In genomic region chr9:1580215-1580614, GRCh38 we compare ENCODE assay signal across 14 cellular contexts.
A peak's percentile ranks its signal among the peaks of the same experiment; 100 is the strongest.
DNase-seq lines count a peak whose midpoint lies in the region; ATAC-seq lines count a peak whose summit lies in the region.
"Had no signal": no experiment of that assay in that cellular context is flagged by ENCODE, and none has a peak within 500 bp of the region (broad histone marks: within the 10 kb centered on the region; RNA-seq: fewer than 3 reads in every experiment).

No MANE protein-coding gene starts in this region.

- H3K4me1 Mint-ChIP-seq in activated T-helper 1 cell treated with anti-CD3 and anti-CD28 coated beads, Interleukin-12 subunit alpha, Interleukin-12 subunit beta, Interleukin-2, Interleukin-4 antibody, amounts not matched to agents 30 ng/mL and 10 ng/mL and 1 ng/mL, durations not matched to agents 14 hours and 24 hours and 36 hours (ENCODE audit: low read depth) = no peaks in the 10 kb centered on the region
- H3K4me1 Mint-ChIP-seq: immature natural killer cell had no signal

- no peak overlapping the region for H3K27ac Mint-ChIP-seq in activated T-helper 1 cell treated with anti-CD3 and anti-CD28 coated beads, Interleukin-12 subunit alpha, Interleukin-12 subunit beta, Interleukin-2, Interleukin-4 antibody, amounts not matched to agents 30 ng/mL and 10 ng/mL and 1 ng/mL, durations not matched to agents 14 hours and 24 hours and 36 hours
- H3K27ac Mint-ChIP-seq: activated naive CD4-positive, alpha-beta T cell treated with anti-CD3 and anti-CD28 coated beads, Interleukin-2, amount 50 U/mL, for 72 hours; immature natural killer cell; stimulated activated naive CD8-positive, alpha-beta T cell treated with anti-CD3 and anti-CD28 coated beads, Interleukin-15, Interleukin-2, amounts not matched to agents 100 ng/mL and 50 ng/mL, for 24 hours had no signal

- no peaks in the 10 kb centered on the region for H3K36me3 Mint-ChIP-seq in activated T-helper 1 cell treated with anti-CD3 and anti-CD28 coated beads, Interleukin-12 subunit alpha, Interleukin-12 subunit beta, Interleukin-2, Interleukin-4 antibody, amounts not matched to agents 30 ng/mL and 10 ng/mL and 1 ng/mL, durations not matched to agents 14 hours and 24 hours and 36 hours (ENCODE audit: low read depth)
- H3K36me3 Mint-ChIP-seq: activated naive CD4-positive, alpha-beta T cell treated with anti-CD3 and anti-CD28 coated beads, Interleukin-2, amount 50 U/mL, for 72 hours had no signal

- ATAC-seq in GM19043 (IDR thresholded peaks at IDR 0.05; ENCODE audit: low read depth, unreplicated experiment) (peak; percentile 92), GM21529 (IDR thresholded peaks at IDR 0.05; ENCODE audit: unreplicated experiment) (peak; percentile 94), HG03097 (IDR thresholded peaks at IDR 0.05; ENCODE audit: low FRiP score, unreplicated experiment) (peak; percentile 91)
- ATAC-seq: activated naive CD4-positive, alpha-beta T cell treated with anti-CD3 and anti-CD28 coated beads, Interleukin-2, amount 50 U/mL, for 72 hours; gastrocnemius medialis had no signal

- no peaks in the 10 kb centered on the region for H3K9me3 Mint-ChIP-seq in activated T-helper 1 cell treated with anti-CD3 and anti-CD28 coated beads, Interleukin-12 subunit alpha, Interleukin-12 subunit beta, Interleukin-2, Interleukin-4 antibody, amounts not matched to agents 30 ng/mL and 10 ng/mL and 1 ng/mL, durations not matched to agents 14 hours and 24 hours and 36 hours

- no peak for DNase-seq in superior temporal gyrus (ENCODE audit: extremely low spot score)
- DNase-seq in COR-L47 (lab: John Stamatoyannopoulos, UW) = no peak
- no peak for DNase-seq in iPS-NIHi11 (ENCODE audit: low spot score)
- no peak for DNase-seq in activated T-helper 1 cell treated with anti-CD3 and anti-CD28 coated beads, Interleukin-12 subunit alpha, Interleukin-12 subunit beta, Interleukin-2, Interleukin-4 antibody, amounts not matched to agents 30 ng/mL and 10 ng/mL and 1 ng/mL, durations not matched to agents 14 hours and 24 hours and 36 hours (ENCODE audit: low spot score)
- DNase-seq: gastrocnemius medialis, immature natural killer cell, NCI-H1048, NCI-H345, WERI-Rb-1 had no signal

- H3K4me3 Mint-ChIP-seq in activated T-helper 1 cell treated with anti-CD3 and anti-CD28 coated beads, Interleukin-12 subunit alpha, Interleukin-12 subunit beta, Interleukin-2, Interleukin-4 antibody, amounts not matched to agents 30 ng/mL and 10 ng/mL and 1 ng/mL, durations not matched to agents 14 hours and 24 hours and 36 hours = no peak overlapping the region
- H3K4me3 Mint-ChIP-seq: immature natural killer cell; stimulated activated naive CD8-positive, alpha-beta T cell treated with anti-CD3 and anti-CD28 coated beads, Interleukin-15, Interleukin-2, amounts not matched to agents 100 ng/mL and 50 ng/mL, for 24 hours had no signal

- H3K27me3 Mint-ChIP-seq in activated T-helper 1 cell treated with anti-CD3 and anti-CD28 coated beads, Interleukin-12 subunit alpha, Interleukin-12 subunit beta, Interleukin-2, Interleukin-4 antibody, amounts not matched to agents 30 ng/mL and 10 ng/mL and 1 ng/mL, durations not matched to agents 14 hours and 24 hours and 36 hours (ENCODE audit: insufficient read depth) = no peaks in the 10 kb centered on the region
- H3K27me3 Mint-ChIP-seq: stimulated activated naive CD8-positive, alpha-beta T cell treated with anti-CD3 and anti-CD28 coated beads, Interleukin-15, Interleukin-2, amounts not matched to agents 100 ng/mL and 50 ng/mL, for 24 hours had no signal

- intact Hi-C loops in activated T-helper 1 cell treated with anti-CD3 and anti-CD28 coated beads, Interleukin-12 subunit alpha, Interleukin-12 subunit beta, Interleukin-2, Interleukin-4 antibody, amounts not matched to agents 30 ng/mL and 10 ng/mL and 1 ng/mL, durations not matched to agents 14 hours and 24 hours and 36 hours (cut with micrococcal nuclease) = no loop called here
